In the genomic region with DNA sequence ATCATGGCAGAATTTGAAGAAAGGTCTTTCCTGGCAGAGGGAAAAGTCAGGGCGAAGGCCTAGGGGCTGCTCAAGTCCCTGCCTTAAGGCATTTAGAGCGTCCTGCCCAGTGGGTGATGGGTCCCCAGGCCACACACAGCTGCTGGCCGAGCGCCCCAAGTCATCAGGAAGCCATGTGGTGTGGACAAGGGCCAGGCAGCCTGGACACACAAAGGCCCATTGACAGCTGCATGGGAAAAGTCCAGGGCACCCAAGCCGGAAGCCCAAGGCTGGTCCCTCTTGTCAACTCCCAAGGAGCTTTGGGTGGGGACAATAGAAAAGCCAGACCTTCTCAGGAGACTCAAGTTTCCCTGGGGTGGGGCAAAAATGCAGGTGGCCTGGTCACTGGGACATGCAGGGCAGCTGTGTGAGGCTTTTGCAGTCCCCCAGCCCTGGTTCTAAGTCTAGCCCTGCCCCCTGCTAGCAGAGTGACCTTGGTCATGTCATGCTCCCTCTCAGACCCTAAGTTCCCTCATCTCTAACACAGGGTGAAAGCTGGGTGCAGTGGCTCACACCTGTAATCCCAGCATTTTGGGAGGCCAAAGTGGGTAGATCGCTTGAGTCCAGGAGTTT, we compare ENCODE assay signal across 16 cellular contexts. TPM values are rescaled to one million over a fixed set of nuclear protein-coding genes. Genes with fewer than 3 reads are reported as not detected.
A peak's percentile ranks its signal among the peaks of the same experiment; 100 is the strongest.
DNase-seq lines count a peak whose midpoint lies in the region; ATAC-seq, FAIRE-seq and TF ChIP-seq lines count a peak whose summit lies in the region.
"Had no signal": no experiment of that assay in that cellular context is flagged by ENCODE, and none has a peak within 500 bp of the region (broad histone marks: within the 10 kb centered on the region; RNA-seq: fewer than 3 reads in every experiment).

No MANE protein-coding gene starts in this region.

- no peak overlapping the region for H2AK5ac ChIP-seq in H1 (ENCODE audit: low read depth, low read length)

- peaks cover 0 to 5% (median 2%) of the 10 kb centered on the region in 4 experiments; a peak in 1 of 7 replicates for H3K4me1 ChIP-seq in H1 (replicated peaks in 1 of 4; ENCODE audit: control insufficient read depth in 3 of 4, insufficient read depth in 4 of 4, low read length in 3 of 4)
- peaks cover 18% of the 10 kb centered on the region for H3K4me1 ChIP-seq in lower lobe of right lung
- H3K4me1 ChIP-seq in gastrocnemius medialis, result peaks cover 10 to 14% of the 10 kb centered on the region in 2 donors
- peaks cover 5% of the 10 kb centered on the region for H3K4me1 ChIP-seq in CD8-positive, alpha-beta memory T cell (ENCODE audit: insufficient read depth, low read length)

- ATAC-seq in lower lobe of right lung (no peak), gastrocnemius medialis (peak; percentile 5 to 7), HG02610 (IDR thresholded peaks at IDR 0.05; ENCODE audit: unreplicated experiment) (no peak)
- ATAC-seq: T-cell had no signal

- no peak overlapping the region for H3K27ac Mint-ChIP-seq in CD8-positive, alpha-beta memory T cell
- no peak overlapping the region for H3K27ac Mint-ChIP-seq in type B pancreatic cell
- H3K27ac Mint-ChIP-seq: T-cell had no signal

- peaks cover 12 to 18% (median 13%) of the 10 kb centered on the region in 3 donors for H3K4me1 Mint-ChIP-seq in CD8-positive, alpha-beta memory T cell
- H3K4me1 Mint-ChIP-seq in type B pancreatic cell (ENCODE audit: unreplicated experiment), result peaks cover 10% of the 10 kb centered on the region

- H3K23me2 ChIP-seq in H1 (ENCODE audit: low read depth, low read length), result peaks cover 5% of the 10 kb centered on the region; the same call in 1 of the 2 replicates

- CTCF ChIA-PET in H1 (lab: Charles Lee; ENCODE audit: partially characterized antibody), result interaction anchor here (0.6 to 23.7 kb wide), 33 partner anchors 19 to 299 kb away, joined by 3 to 665 read pairs (median 3); no protein-coding TSS in a partner anchor
- CTCF ChIA-PET in CD8-positive, alpha-beta memory T cell (lab: Charles Lee), result interaction anchor here (1.0 to 2.3 kb wide), 11 partner anchors 14 to 278 kb away, joined by 3 to 16 read pairs (median 5); no protein-coding TSS in a partner anchor

- WGBS in H1 (ENCODE audit: extremely low coverage in 1 of 2, insufficient coverage in 1 of 2, insufficient read length in 1 of 2, insufficient replicate concordance in 2 of 2, low coverage in 1 of 2, low lambda C conversion rate in 2 of 2, missing lambda C conversion rate in 1 of 2), 2 experiments, result 98% methylated on average over 6 of the region's 6 CpGs; no CpG with 5 or more reads in 1 of the 2 experiments

- no peak overlapping the region for H3K4me3 Mint-ChIP-seq in CD8-positive, alpha-beta memory T cell
- no peak overlapping the region for H3K4me3 Mint-ChIP-seq in type B pancreatic cell

- H2BK12ac ChIP-seq in H1 (ENCODE audit: low read depth, low read length), result 0 out of 2 replicates have a peak overlapping the region, but pooled peaks have one; percentile 2

- no peaks in the 10 kb centered on the region for H3K36me3 Mint-ChIP-seq in CD8-positive, alpha-beta memory T cell
- H3K36me3 Mint-ChIP-seq in type B pancreatic cell, result no peaks in the 10 kb centered on the region
- H3K36me3 Mint-ChIP-seq: T-cell had no signal

- H2BK120ac ChIP-seq in H1 (replicated peaks; ENCODE audit: low read depth, low read length), result no peak overlapping the region

- TF ChIP-seq POLR2A in H1 (IDR thresholded peaks at IDR 0.05; ENCODE audit: control extremely low read depth in 1 of 2, low read depth in 2 of 2, low read length in 2 of 2), result no peak
- TF ChIP-seq POLR2A in gastrocnemius medialis (IDR thresholded peaks at IDR 0.05), result no peak

- H3K4me3 ChIP-seq in H1 (ENCODE audit: extremely low read depth in 1 of 4, insufficient read depth in 2 of 4, low read depth in 3 of 4, low read length in 4 of 4) (no peak overlapping the region), lower lobe of right lung (no peak overlapping the region), gastrocnemius medialis (no peak overlapping the region)
- H3K4me3 ChIP-seq in CD8-positive, alpha-beta memory T cell (ENCODE audit: low read length), result no peak overlapping the region

- H3K27ac ChIP-seq in H1 (ENCODE audit: low read depth, low read length), result no peak overlapping the region
- H3K27ac ChIP-seq in lower lobe of right lung, result no peak overlapping the region
- peak overlapping the region; percentile 75 to 92 (median 86) for H3K27ac ChIP-seq in gastrocnemius medialis
- H3K27ac ChIP-seq in CD8-positive, alpha-beta memory T cell (ENCODE audit: low read depth, low read length), result no peak overlapping the region
- H3K27ac ChIP-seq: parathyroid adenoma, WERI-Rb-1 had no signal

- H4K91ac ChIP-seq in H1 (replicated peaks; ENCODE audit: insufficient read length, low read length), result peak overlapping the region; percentile 64

- H2AFZ ChIP-seq in H1 (ENCODE audit: low read length), result no peak overlapping the region

- DNase-seq in HT-29 (ENCODE audit: low spot score), result peak; percentile 99
- DNase-seq in H1 (ENCODE audit: low read depth in 1 of 2, low spot score in 2 of 2), result no peak
- peak; percentile 48 for DNase-seq in lower lobe of right lung
- peak; percentile 62 to 70 for DNase-seq in gastrocnemius medialis
- no peak for DNase-seq in CD8-positive, alpha-beta memory T cell
- DNase-seq in type B pancreatic cell (ENCODE audit: extremely low spot score, unreplicated experiment), result no peak
- DNase-seq in NCI-H446 treated with DMSO at 0.1 percent for 48 hours (lab: John Stamatoyannopoulos, UW), result no peak
- DNase-seq: activated effector memory CD4-positive, alpha-beta T cell treated with Interleukin-2 at 50 U/mL for 16 hours; dermis blood vessel endothelial cell; DMS 273 treated with DMSO at 0.1 percent for 48 hours; Kasumi-1; NCI-H510A treated with DMSO at 0.1 percent for 48 hours; T-cell; WERI-Rb-1 had no signal

- H3K9me3 ChIP-seq in H1 (ENCODE audit: insufficient read depth in 2 of 2, low read depth in 1 of 2, low read length in 1 of 2) (no peaks in the 10 kb centered on the region), lower lobe of right lung (no peaks in the 10 kb centered on the region), gastrocnemius medialis (no peaks in the 10 kb centered on the region)
- no peaks in the 10 kb centered on the region for H3K9me3 ChIP-seq in CD8-positive, alpha-beta memory T cell (ENCODE audit: low read length)

- no peak overlapping the region for H2BK5ac ChIP-seq in H1 (ENCODE audit: low read depth, low read length)

- no peaks in the 10 kb centered on the region for H3K9me3 Mint-ChIP-seq in CD8-positive, alpha-beta memory T cell
- H3K9me3 Mint-ChIP-seq in type B pancreatic cell, result no peaks in the 10 kb centered on the region
- H3K9me3 Mint-ChIP-seq: T-cell had no signal

- in situ Hi-C loops in gastrocnemius medialis (cut with MboI; ENCODE audit: low sequenced_read_pairs in 4 of 4), result loop anchor here (5.0 to 10.0 kb wide), 3 partner anchors 230 to 235 kb away; no protein-coding TSS in a partner anchor

- TF ChIP-seq RAD21 in H1 (IDR thresholded peaks at IDR 0.05 in 1 of 2, conservative IDR thresholded peaks at IDR 0.05 in 1 of 2; ENCODE audit: low read depth in 2 of 2, low read length in 2 of 2), result no peak

- no peak overlapping the region for H3K9ac ChIP-seq in H1 (replicated peaks in 1 of 4; ENCODE audit: extremely low read depth in 1 of 4, low read depth in 3 of 4, low read length in 3 of 4)
- H3K9ac ChIP-seq: parathyroid adenoma had no signal

- no peak for TF ChIP-seq EP300 in H1 (IDR thresholded peaks at IDR 0.05; ENCODE audit: borderline replicate concordance in 1 of 2, low read depth in 2 of 2, low read length in 2 of 2)

- intact Hi-C loops in lower lobe of right lung (cut with DNase I), result no loop called here
- intact Hi-C loops in gastrocnemius medialis (cut with DNase I; ENCODE audit: low total_unique reads), result loop anchor here (5.0 to 10.0 kb wide), 2 partner anchors 153 to 210 kb away; no protein-coding TSS in a partner anchor

- H3K56ac ChIP-seq in H1 (replicated peaks; ENCODE audit: insufficient read length, low read depth, low read length), result no peak overlapping the region

- no peaks in the 10 kb centered on the region for H4K20me1 ChIP-seq in H1 (replicated peaks in 1 of 2; ENCODE audit: control insufficient read depth in 1 of 2, insufficient read depth in 2 of 2, low read length in 2 of 2)

- H3K18ac ChIP-seq in H1 (ENCODE audit: extremely low read depth, low read length), result no peak overlapping the region

- H3K4me2 ChIP-seq in H1 (ENCODE audit: insufficient read depth in 1 of 2, low read depth in 2 of 2, low read length in 2 of 2), result no peak overlapping the region

- H3K79me1 ChIP-seq in H1 (ENCODE audit: low read depth, low read length), result no peaks in the 10 kb centered on the region

- H3K36me3 ChIP-seq in H1 (ENCODE audit: control insufficient read depth in 2 of 4, insufficient read depth in 4 of 4, low read length in 3 of 4) (no peaks in the 10 kb centered on the region), lower lobe of right lung (no peaks in the 10 kb centered on the region), gastrocnemius medialis (no peaks in the 10 kb centered on the region)
- no peaks in the 10 kb centered on the region for H3K36me3 ChIP-seq in CD8-positive, alpha-beta memory T cell (ENCODE audit: insufficient read depth, low read length)
- H3K36me3 ChIP-seq: WERI-Rb-1 had no signal

- no peak overlapping the region for H3K4ac ChIP-seq in H1 (replicated peaks; ENCODE audit: insufficient read length, low read depth, low read length)

- TF ChIP-seq CTCF in H1 (IDR thresholded peaks at IDR 0.05; ENCODE audit: control extremely low read depth in 1 of 3, insufficient read depth in 1 of 3, low read depth in 1 of 3, low read length in 3 of 3) (no peak), lower lobe of right lung (IDR thresholded peaks at IDR 0.05) (no peak), gastrocnemius medialis (IDR thresholded peaks at IDR 0.05 in 4 of 5, conservative IDR thresholded peaks at IDR 0.05 in 1 of 5) (no peak), type B pancreatic cell (conservative IDR thresholded peaks at IDR 0.05) (no peak)

- FAIRE-seq in H1 (lab: Jason Lieb, UNC), result no peak

- peaks cover 0 to 1% of the 10 kb centered on the region in 2 donors for H3K27me3 Mint-ChIP-seq in CD8-positive, alpha-beta memory T cell
- peaks cover 11% of the 10 kb centered on the region for H3K27me3 Mint-ChIP-seq in type B pancreatic cell

- no peak overlapping the region for H4K5ac ChIP-seq in H1 (ENCODE audit: insufficient read length, low read depth, low read length)

- H2BK20ac ChIP-seq in H1 (ENCODE audit: low read length), result no peak overlapping the region

- H3K23ac ChIP-seq in H1 (ENCODE audit: insufficient read length), result no peak overlapping the region

- no peaks in the 10 kb centered on the region for H3K79me2 ChIP-seq in H1 (ENCODE audit: control insufficient read depth in 1 of 2, insufficient read depth in 2 of 2, low read length in 2 of 2)
- H3K79me2 ChIP-seq: parathyroid adenoma had no signal

- no peak overlapping the region for H3K14ac ChIP-seq in H1 (ENCODE audit: insufficient read length)

- H2BK15ac ChIP-seq in H1 (ENCODE audit: low read length), result no peak overlapping the region

- peak overlapping the region; percentile 68 for H4K8ac ChIP-seq in H1 (ENCODE audit: extremely low read depth, insufficient read depth, low read length)

- POLR2A ChIA-PET in H1 (lab: Charles Lee; ENCODE audit: partially characterized antibody), result interaction anchor here (0.8 to 1.8 kb wide), 2 partner anchors 252 to 276 kb away, joined by 3 to 6 read pairs; no protein-coding TSS in a partner anchor
- POLR2A ChIA-PET in CD8-positive, alpha-beta memory T cell (lab: Charles Lee), result no interaction called here

- H3K27me3 ChIP-seq in H1 (replicated peaks in 1 of 4; ENCODE audit: control insufficient read depth in 3 of 4, extremely low read depth in 1 of 4, insufficient read depth in 3 of 4, low read length in 3 of 4) (no peaks in the 10 kb centered on the region), lower lobe of right lung (ENCODE audit: low read depth) (peaks cover 8% of the 10 kb centered on the region), gastrocnemius medialis (no peaks in the 10 kb centered on the region)
- no peaks in the 10 kb centered on the region for H3K27me3 ChIP-seq in CD8-positive, alpha-beta memory T cell (ENCODE audit: insufficient read depth, low read length, poor library complexity, severe bottlenecking)

RNA-seq across cellular contexts. Expression of gene PTGIS, which starts 44.3 kb away (rescaled TPM):
- total RNA-seq in HT-29 (2014; rRNA removed; shearing (Covaris generic)), result not detected in 2 replicates
- 35.5 and 40.2 TPM in 2 replicates for total RNA-seq in H1 (2021; fragmentation: NEBNext Ultra II Directional; extraction: Animal tissue kit (Norgen Biotek cat#: 25700))
- 29.9 and 44.0 TPM in 2 replicates for polyA plus RNA-seq in H1 (2011; rRNA removed)
- polyA plus RNA-seq in H1 (2011; cell fraction: cytosol; rRNA removed), result 29.9 TPM
- polyA plus RNA-seq in H1 (2011; cell fraction: nucleus; rRNA removed), result 37.9 TPM
- 22.4 to 30.7 TPM (median 23.3 TPM) in 4 replicates for polyA plus RNA-seq in H1 (2012, experiment 1 of 2)
- polyA plus RNA-seq in H1 (2012, experiment 2 of 2), result 22.9 TPM
- polyA plus RNA-seq in H1 (2013, experiment 1 of 2), result 23.7 TPM
- polyA plus RNA-seq in H1 (2013, experiment 2 of 2), result 26.0 TPM
- 34.2 and 40.8 TPM in 2 replicates for polyA minus RNA-seq in H1 (2011; rRNA and poly(A)+ RNA removed)
- 28.5 TPM for polyA minus RNA-seq in H1 (2011; cell fraction: cytosol; rRNA and poly(A)+ RNA removed)
- 16.2 TPM for polyA minus RNA-seq in H1 (2011; cell fraction: nucleus; rRNA and poly(A)+ RNA removed)
- total RNA-seq in lower lobe of right lung (41.2 TPM), gastrocnemius medialis (10 to 100 TPM in 2 of 4 donors, 1 to 10 TPM in 2; 4.5 to 13.1 (median 9.5) TPM), type B pancreatic cell (ENCODE audit: low replicate concordance) (4.6 and 33.3 TPM in 2 replicates)
- 1 to 10 TPM; 7.6 to 7.8 TPM for total RNA-seq in CD8-positive, alpha-beta memory T cell
- 0.15 TPM for polyA plus RNA-seq in CD8-positive, alpha-beta memory T cell

Comparison
In these comparisons a context has a peak if more than half of its experiments do, and no peak if none do; other contexts are left out.
1. DNase-seq: peak in HT-29 (single experiment), lower lobe of right lung (single experiment) and gastrocnemius medialis (2 of 2); none in H1 (0 of 2), CD8-positive, alpha-beta memory T cell (0 of 5), type B pancreatic cell (single experiment) and NCI-H446 treated with DMSO at 0.1 percent for 48 hours (single experiment).
2. H3K27ac ChIP-seq: peak in gastrocnemius medialis (4 of 4); none in H1 (single experiment), lower lobe of right lung (single experiment) and CD8-positive, alpha-beta memory T cell (single experiment).
3. ATAC-seq: peak in gastrocnemius medialis (2 of 2); none in lower lobe of right lung (0 of 2) and HG02610 (single experiment).